ENCODE assay signal across 1 cellular context in the genomic region with DNA sequence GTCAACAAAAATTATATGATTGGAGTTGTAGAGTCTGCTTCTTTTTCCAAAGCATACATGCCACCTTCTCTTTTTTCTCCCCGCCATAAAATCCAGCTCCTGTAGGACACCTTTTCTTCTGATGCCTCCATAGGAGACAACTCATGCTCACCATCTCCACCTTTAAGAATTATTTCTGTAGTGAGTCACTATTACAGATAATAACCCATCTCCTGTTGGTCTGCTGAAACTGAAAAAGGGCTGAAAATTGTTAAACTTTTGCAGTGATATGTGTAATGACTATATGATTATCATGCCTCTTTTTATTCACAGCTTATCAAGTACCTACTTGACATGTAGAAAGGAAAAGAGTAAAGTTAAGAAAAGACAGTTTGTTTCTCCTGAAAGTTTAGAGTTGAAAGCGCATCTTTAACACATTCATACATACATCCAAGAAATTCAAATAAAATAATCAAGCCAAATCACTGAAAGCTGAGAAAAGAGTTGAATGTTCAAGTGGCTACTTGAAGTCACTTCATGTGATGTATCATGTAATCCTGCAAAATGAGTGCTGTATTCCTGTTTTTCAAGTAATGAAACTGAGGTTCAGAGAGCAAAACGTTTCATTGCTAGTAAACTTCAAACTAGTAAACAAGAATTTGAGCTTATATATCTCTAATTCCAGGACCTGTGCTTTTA.
TF ChIP-seq lines count a peak whose summit lies in the region.

No MANE protein-coding gene starts in this region.

TF ChIP-seq in GM12891, 5 proteins besides CTCF, POLR2A, EP300 and RAD21:
- TF ChIP-seq TAF1 (IDR thresholded peaks at IDR 0.05; ENCODE audit: low read depth, low read length): no peak
